In genomic region chr1:54715493-54716298, GRCh38 we compare ENCODE assay signal across 8 cellular contexts. TPM values are rescaled to one million over a fixed set of nuclear protein-coding genes. Genes with fewer than 3 reads are reported as not detected.
A peak's percentile ranks its signal among the peaks of the same experiment; 100 is the strongest.
DNase-seq lines count a peak whose midpoint lies in the region; ATAC-seq lines count a peak whose summit lies in the region.

A gene with protein sequence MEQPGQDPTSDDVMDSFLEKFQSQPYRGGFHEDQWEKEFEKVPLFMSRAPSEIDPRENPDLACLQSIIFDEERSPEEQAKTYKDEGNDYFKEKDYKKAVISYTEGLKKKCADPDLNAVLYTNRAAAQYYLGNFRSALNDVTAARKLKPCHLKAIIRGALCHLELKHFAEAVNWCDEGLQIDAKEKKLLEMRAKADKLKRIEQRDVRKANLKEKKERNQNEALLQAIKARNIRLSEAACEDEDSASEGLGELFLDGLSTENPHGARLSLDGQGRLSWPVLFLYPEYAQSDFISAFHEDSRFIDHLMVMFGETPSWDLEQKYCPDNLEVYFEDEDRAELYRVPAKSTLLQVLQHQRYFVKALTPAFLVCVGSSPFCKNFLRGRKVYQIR (plus strand): TSS chr1:54715861. CDS start chr1:54715909, 48 bp downstream.

- peak within 1 kb of the TSS; percentile 82 to 86 for H3K4me3 ChIP-seq in esophagus (ENCODE audit: low read depth in 1 of 2, low read length in 2 of 2)
- H3K4me3 ChIP-seq in mucosa of stomach (ENCODE audit: low read length), result peak within 1 kb of the TSS; percentile 94

- H3K9me3 ChIP-seq in esophagus (ENCODE audit: control insufficient read depth in 2 of 2, insufficient read depth in 1 of 2, low read depth in 1 of 2, low read length in 1 of 2) (no peaks in the 10 kb centered on the region), mucosa of stomach (ENCODE audit: control insufficient read depth, low read length) (no peaks in the 10 kb centered on the region)

- DNase-seq in DMS 273 (lab: John Stamatoyannopoulos, UW; ENCODE audit: unreplicated experiment) (peak; percentile 95), HuH-7 (ENCODE audit: low spot score) (peak; percentile 77), OCI-M2 (lab: John Stamatoyannopoulos, UW; ENCODE audit: unreplicated experiment) (peak; percentile 44)
- peak; percentile 90 for DNase-seq in activated T-cell treated with anti-CD3 and anti-CD28 coated beads, Interleukin-2, amount 50 U/mL, for 1 hour
- DNase-seq in stimulated activated CD8-positive, alpha-beta memory T cell treated with anti-CD3 and anti-CD28 coated beads, Interleukin-4, amount 100 ng/mL, for 48 hours, result peak; percentile 87

- H3K9ac ChIP-seq in mucosa of stomach (ENCODE audit: low read length), result peak within 1 kb of the TSS; percentile 84

- peak within 1 kb of the TSS; percentile 76 to 88 for H3K27ac ChIP-seq in esophagus (ENCODE audit: low read depth in 2 of 2, low read length in 1 of 2)

- H3K36me3 ChIP-seq in esophagus (ENCODE audit: control insufficient read depth in 2 of 2, insufficient read depth in 2 of 2, low read length in 1 of 2) (peaks cover 0 to 3% of the 10 kb centered on the region in 2 donors), mucosa of stomach (ENCODE audit: control insufficient read depth, insufficient read depth, low read length) (no peaks in the 10 kb centered on the region)

- H3K4me1 ChIP-seq in esophagus (ENCODE audit: control insufficient read depth in 2 of 2, insufficient read depth in 2 of 2, low read length in 1 of 2) (peaks cover 0 to 4% of the 10 kb centered on the region in 2 donors), mucosa of stomach (ENCODE audit: control insufficient read depth, insufficient read depth, low read length) (peaks cover 8% of the 10 kb centered on the region)

- WGBS in esophagus, 2 donors, result 1% methylated on average over 51 of the region's 51 CpGs

- ATAC-seq in GM21515 (IDR thresholded peaks at IDR 0.05; ENCODE audit: unreplicated experiment), result peak; percentile 97

- no peaks in the 10 kb centered on the region for H3K27me3 ChIP-seq in esophagus (ENCODE audit: control insufficient read depth in 1 of 2, insufficient read depth in 2 of 2, low read length in 2 of 2)
- no peaks in the 10 kb centered on the region for H3K27me3 ChIP-seq in mucosa of stomach (ENCODE audit: control insufficient read depth, insufficient read depth, low read length)

RNA-seq across cellular contexts. Expression of the gene that starts here (rescaled TPM):
- 10 to 100 TPM in 1 of 2 donors, 1 to 10 TPM in 1; 7.7 to 12.5 TPM for polyA plus RNA-seq in esophagus

Comparison
In these comparisons a context has a peak if more than half of its experiments do, and no peak if none do; other contexts are left out.
1. Peak in every context shown above with its lines: DNase-seq, ATAC-seq, H3K4me3 ChIP-seq and H3K27ac ChIP-seq.
2. DNase-seq: peak in every context shown above with its lines; median percentile 95 in DMS 273; 90 in activated T-cell treated with anti-CD3 and anti-CD28 coated beads, Interleukin-2, amount 50 U/mL, for 1 hour; 87 in stimulated activated CD8-positive, alpha-beta memory T cell treated with anti-CD3 and anti-CD28 coated beads, Interleukin-4, amount 100 ng/mL, for 48 hours; 77 in HuH-7; 44 in OCI-M2.